In the genomic region with DNA sequence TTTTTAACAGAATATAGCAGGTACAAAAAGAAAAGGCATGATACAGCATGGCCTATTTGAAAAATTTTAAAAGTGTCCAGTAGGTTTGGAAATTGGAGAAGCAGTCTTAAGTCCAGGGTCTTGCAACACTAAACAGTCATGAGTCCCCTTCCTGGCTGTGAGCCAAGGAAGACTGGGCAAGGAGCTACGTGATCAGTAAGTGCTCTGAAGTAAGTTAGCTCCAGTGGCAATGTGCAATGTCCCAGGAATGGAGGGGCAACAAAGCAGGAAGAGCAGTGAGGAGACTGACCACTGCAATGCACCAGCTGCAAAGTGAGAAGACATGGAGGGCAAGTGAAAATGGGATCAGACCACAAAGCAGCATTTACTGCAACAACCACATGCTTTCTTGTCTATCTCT, we compare ENCODE assay signal across 8 cellular contexts.
DNase-seq lines count a peak whose midpoint lies in the region; ATAC-seq and TF ChIP-seq lines count a peak whose summit lies in the region.

No MANE protein-coding gene starts in this region.

- peaks cover 94% of the 10 kb centered on the region for H3K36me3 Mint-ChIP-seq in activated T-cell treated with anti-CD3 and anti-CD28 coated beads, Interleukin-2, amount 50 U/mL, for 24 hours (ENCODE audit: low read depth)
- peaks cover 41% of the 10 kb centered on the region for H3K36me3 Mint-ChIP-seq in activated naive CD8-positive, alpha-beta T cell treated with anti-CD3 and anti-CD28 coated beads, Interleukin-2, amount 10 ng/mL, durations not matched to agents 7 days and 5 days

- peak; percentile 22 for ATAC-seq in activated naive CD8-positive, alpha-beta T cell treated with anti-CD3 and anti-CD28 coated beads, Interleukin-2, amount 10 ng/mL, durations not matched to agents 7 days and 5 days (ENCODE audit: low read depth)
- no peak for ATAC-seq in GM18858 (IDR thresholded peaks at IDR 0.05; ENCODE audit: unreplicated experiment)

- H3K36me3 ChIP-seq in kidney epithelial cell (ENCODE audit: control insufficient read depth, insufficient read depth, low read length) (peaks cover 3% of the 10 kb centered on the region), tibial nerve (peaks cover 0 to 95% (median 0%) of the 10 kb centered on the region in 3 donors)

- no peaks in the 10 kb centered on the region for H3K27me3 Mint-ChIP-seq in activated T-cell treated with anti-CD3 and anti-CD28 coated beads, Interleukin-2, amount 50 U/mL, for 24 hours
- H3K27me3 Mint-ChIP-seq in activated naive CD8-positive, alpha-beta T cell treated with anti-CD3 and anti-CD28 coated beads, Interleukin-2, amount 10 ng/mL, durations not matched to agents 7 days and 5 days = no peaks in the 10 kb centered on the region

- POLR2A ChIA-PET in activated naive CD8-positive, alpha-beta T cell treated with anti-CD3 and anti-CD28 coated beads, Interleukin-2, amount 10 ng/mL, durations not matched to agents 7 days and 5 days (lab: Charles Lee) = interaction anchor here (0.9 to 1.6 kb wide), 4 partner anchors 21 to 39 kb away, joined by 3 to 9 read pairs (median 4); no protein-coding TSS in a partner anchor

- no peak overlapping the region for H3K4me3 Mint-ChIP-seq in activated T-cell treated with anti-CD3 and anti-CD28 coated beads, Interleukin-2, amount 50 U/mL, for 24 hours
- H3K4me3 Mint-ChIP-seq in activated naive CD8-positive, alpha-beta T cell treated with anti-CD3 and anti-CD28 coated beads, Interleukin-2, amount 10 ng/mL, durations not matched to agents 7 days and 5 days = peak overlapping the region; percentile 46

- TF ChIP-seq EP300 in tibial nerve (IDR thresholded peaks at IDR 0.05) = peak in 1 of 2 donors; percentile 43

- H3K4me3 ChIP-seq in kidney epithelial cell (ENCODE audit: low read depth, low read length) (no peak overlapping the region), tibial nerve (no peak overlapping the region)

- peaks cover 25% of the 10 kb centered on the region for H3K4me1 Mint-ChIP-seq in activated T-cell treated with anti-CD3 and anti-CD28 coated beads, Interleukin-2, amount 50 U/mL, for 24 hours (ENCODE audit: low read depth)
- H3K4me1 Mint-ChIP-seq in activated naive CD8-positive, alpha-beta T cell treated with anti-CD3 and anti-CD28 coated beads, Interleukin-2, amount 10 ng/mL, durations not matched to agents 7 days and 5 days = peaks cover 18% of the 10 kb centered on the region

- H3K27ac ChIP-seq in tibial nerve = no peak overlapping the region

- no peak for DNase-seq in activated T-cell treated with anti-CD3 and anti-CD28 coated beads, Interleukin-2, amount 50 U/mL, for 24 hours
- DNase-seq in activated T-cell treated with anti-CD3 and anti-CD28 coated beads for 4 hours (no peak), kidney epithelial cell (ENCODE audit: low read depth) (peak; percentile 95), tibial nerve (ENCODE audit: low spot score in 2 of 2) (peak; percentile 70 to 89), iPS-NIHi11 (ENCODE audit: low spot score) (no peak), NCI-H2081 treated with DMSO at 0.1 percent for 48 hours (lab: John Stamatoyannopoulos, UW) (no peak)
- no peak for DNase-seq in activated naive CD8-positive, alpha-beta T cell treated with anti-CD3 and anti-CD28 coated beads, Interleukin-2, amount 10 ng/mL, durations not matched to agents 7 days and 5 days

- peaks cover 0 to 3% (median 0%) of the 10 kb centered on the region in 4 donors for H3K4me1 ChIP-seq in tibial nerve

- no peaks in the 10 kb centered on the region for H3K9me3 Mint-ChIP-seq in activated T-cell treated with anti-CD3 and anti-CD28 coated beads, Interleukin-2, amount 50 U/mL, for 24 hours
- no peaks in the 10 kb centered on the region for H3K9me3 Mint-ChIP-seq in activated naive CD8-positive, alpha-beta T cell treated with anti-CD3 and anti-CD28 coated beads, Interleukin-2, amount 10 ng/mL, durations not matched to agents 7 days and 5 days

- peak overlapping the region; percentile 18 for H3K27ac Mint-ChIP-seq in activated T-cell treated with anti-CD3 and anti-CD28 coated beads, Interleukin-2, amount 50 U/mL, for 24 hours
- H3K27ac Mint-ChIP-seq in activated naive CD8-positive, alpha-beta T cell treated with anti-CD3 and anti-CD28 coated beads, Interleukin-2, amount 10 ng/mL, durations not matched to agents 7 days and 5 days = peak overlapping the region; percentile 79

- TF ChIP-seq POLR2A in tibial nerve (IDR thresholded peaks at IDR 0.05) = no peak

- 11 to 18% methylated on average over 1 of the region's 1 CpG for WGBS in tibial nerve, 2 donors

- TF ChIP-seq CTCF in kidney epithelial cell (IDR thresholded peaks at IDR 0.05; ENCODE audit: insufficient read depth, low read length, poor library complexity, severe bottlenecking) = no peak
- no peak for TF ChIP-seq CTCF in tibial nerve (IDR thresholded peaks at IDR 0.05)

- no peaks in the 10 kb centered on the region for H3K9me3 ChIP-seq in tibial nerve

- H3K27me3 ChIP-seq in kidney epithelial cell (ENCODE audit: control insufficient read depth, insufficient read depth, low read length) (no peaks in the 10 kb centered on the region), tibial nerve (no peaks in the 10 kb centered on the region)

Comparison
In these comparisons a context has a peak if more than half of its experiments do, and no peak if none do; other contexts are left out.
1. DNase-seq: peak in kidney epithelial cell (single experiment) and tibial nerve (2 of 2); none in activated T-cell treated with anti-CD3 and anti-CD28 coated beads, Interleukin-2, amount 50 U/mL, for 24 hours (single experiment), activated T-cell treated with anti-CD3 and anti-CD28 coated beads for 4 hours (single experiment), activated naive CD8-positive, alpha-beta T cell treated with anti-CD3 and anti-CD28 coated beads, Interleukin-2, amount 10 ng/mL, durations not matched to agents 7 days and 5 days (single experiment), iPS-NIHi11 (single experiment) and NCI-H2081 treated with DMSO at 0.1 percent for 48 hours (single experiment).